In genomic region chr5:140647042-140647341, GRCh38 we compare ENCODE assay signal across 8 cellular contexts. TPM values are rescaled to one million over a fixed set of nuclear protein-coding genes. Genes with fewer than 3 reads are reported as not detected.
A peak's percentile ranks its signal among the peaks of the same experiment; 100 is the strongest.
DNase-seq lines count a peak whose midpoint lies in the region; ATAC-seq, FAIRE-seq and TF ChIP-seq lines count a peak whose summit lies in the region.

No MANE protein-coding gene starts in this region.

- no peak for FAIRE-seq in A549 (lab: Jason Lieb, UNC)
- FAIRE-seq in K562 (lab: Jason Lieb, UNC) = no peak

- no peaks in the 10 kb centered on the region; the same call in 1 of the 2 replicates for H4K20me1 ChIP-seq in K562 (replicated peaks; ENCODE audit: control insufficient read depth, insufficient read depth, low read length)

- peak overlapping the region; percentile 95 for H2AFZ ChIP-seq in K562 (ENCODE audit: low read depth, low read length)

- peak overlapping the region; percentile 89 to 98 for H3K9ac ChIP-seq in K562 (ENCODE audit: insufficient read depth in 1 of 2, low read depth in 2 of 2, low read length in 2 of 2)

- H3K4me1 Mint-ChIP-seq in HFFc6 (ENCODE audit: low read depth) = peaks cover 17% of the 10 kb centered on the region

- H3K4me3 ChIP-seq in A549 (peak overlapping the region; percentile 83), K562 (peak overlapping the region; percentile 96), lower lobe of right lung (peak overlapping the region; percentile 97)

- CTCF ChIA-PET in A549 (lab: Yijun Ruan, JAX) (interaction anchor here (1.0 to 1.4 kb wide), 7 partner anchors 9 to 82 kb away, joined by 3 to 6 read pairs (median 3); no protein-coding TSS in a partner anchor), K562 (lab: Yijun Ruan, JAX; ENCODE audit: low intra/inter-chr PET ratio) (no interaction called here)

- no peak for TF ChIP-seq POLR2A in A549 (IDR thresholded peaks at IDR 0.05; ENCODE audit: low read length)
- TF ChIP-seq POLR2A in K562 (conservative IDR thresholded peaks at IDR 0.05) = no peak
- TF ChIP-seq POLR2A in GM18505 (IDR thresholded peaks at IDR 0.05; ENCODE audit: borderline replicate concordance, extremely low read depth, insufficient read depth, insufficient read length) = no peak

- H3K27ac ChIP-seq in A549 (peak overlapping the region; percentile 85 to 91), K562 (ENCODE audit: extremely low read depth, low read depth, low read length) (peak overlapping the region; percentile 95), lower lobe of right lung (peak overlapping the region; percentile 89)

- H3K9me3 Mint-ChIP-seq in HFFc6 = no peaks in the 10 kb centered on the region

- H3K27ac Mint-ChIP-seq in HFFc6 = peak overlapping the region; percentile 64

- H3K9me3 ChIP-seq in A549 = no peaks in the 10 kb centered on the region
- H3K9me3 ChIP-seq in K562 (replicated peaks; ENCODE audit: control insufficient read depth, insufficient read depth, low read depth, low read length) = no peaks in the 10 kb centered on the region
- no peaks in the 10 kb centered on the region for H3K9me3 ChIP-seq in lower lobe of right lung

- BruUV-seq in K562 (replicated peaks; lab: Mats Ljungman, UMichigan) = TSS peak; percentile 66

- TF ChIP-seq RAD21 in A549 (conservative IDR thresholded peaks at IDR 0.05 in 1 of 2, IDR thresholded peaks at IDR 0.05 in 1 of 2) = no peak
- TF ChIP-seq RAD21 in K562 (CRISPR knock-in tag; conservative IDR thresholded peaks at IDR 0.05 in 1 of 2, IDR thresholded peaks at IDR 0.05 in 1 of 2) = no peak

- DNase-seq in A549 (ENCODE audit: low read depth in 1 of 2, low spot score in 1 of 2) = no peak
- DNase-seq in HFFc6 = no peak
- no peak for DNase-seq in K562 (ENCODE audit: extremely low read depth in 1 of 4, low spot score in 3 of 4)
- DNase-seq in lower lobe of right lung = no peak
- no peak for DNase-seq in nucleus accumbens (lab: John Stamatoyannopoulos, UW)

- H3K27me3 ChIP-seq in K562 (ENCODE audit: control insufficient read depth in 2 of 2, insufficient read depth in 2 of 2, low read length in 2 of 2) (no peaks in the 10 kb centered on the region; a peak in 1 of 5 replicates), lower lobe of right lung (ENCODE audit: low read depth) (no peaks in the 10 kb centered on the region)

- H3K4me1 ChIP-seq in A549 = peaks cover 11% of the 10 kb centered on the region; the same call in 1 of the 3 replicates
- peaks cover 4 to 10% of the 10 kb centered on the region in 2 experiments; a peak in 3 of 5 replicates for H3K4me1 ChIP-seq in K562 (replicated peaks in 1 of 2; ENCODE audit: control insufficient read depth in 2 of 2, insufficient read depth in 2 of 2, low read length in 2 of 2)
- peaks cover 41% of the 10 kb centered on the region for H3K4me1 ChIP-seq in lower lobe of right lung

- peaks cover 78% of the 10 kb centered on the region for H3K36me3 ChIP-seq in K562 (ENCODE audit: control insufficient read depth, insufficient read depth, low read length)
- H3K36me3 ChIP-seq in lower lobe of right lung = peaks cover 70% of the 10 kb centered on the region

- peaks cover 3% of the 10 kb centered on the region for H3K27me3 Mint-ChIP-seq in HFFc6 (ENCODE audit: insufficient read depth)

- H3K36me3 Mint-ChIP-seq in HFFc6 (ENCODE audit: low read depth) = peaks cover 41% of the 10 kb centered on the region

- intact Hi-C loops in K562 (cut with micrococcal nuclease) (loop anchor here (2.0 kb wide), 2 partner anchors 18 to 72 kb away; partner anchors contain the start of gene WDR55), lower lobe of right lung (cut with DNase I) (no loop called here)

- POLR2A ChIA-PET in A549 (lab: Yijun Ruan, JAX) (interaction anchor here (0.6 to 2.8 kb wide), 20 partner anchors 8 to 1322 kb away, joined by 3 to 32 read pairs (median 12); partner anchors contain the start of genes ANKHD1, APBB3, EIF4EBP3 and HARS1), K562 (lab: Yijun Ruan, JAX) (interaction anchor here (0.6 to 3.3 kb wide), 24 partner anchors 8 to 1663 kb away, joined by 3 to 25 read pairs (median 6); partner anchors contain the start of genes ANKHD1, EIF4EBP3, HARS1 and HARS2)

- peaks cover 44% of the 10 kb centered on the region for H3K79me2 ChIP-seq in K562 (ENCODE audit: control insufficient read depth, insufficient read depth, low read length)

- TF ChIP-seq EP300 in A549 (IDR thresholded peaks at IDR 0.05) (no peak), K562 (IDR thresholded peaks at IDR 0.05; ENCODE audit: low read length) (no peak)

- H3K4me2 ChIP-seq in A549 = peak overlapping the region; percentile 84
- peak overlapping the region; percentile 100 for H3K4me2 ChIP-seq in K562 (ENCODE audit: insufficient read depth, low read length)

- in situ Hi-C loops in K562 (cut with MboI) = no loop called here

- no peak for TF ChIP-seq CTCF in A549 (IDR thresholded peaks at IDR 0.05)
- TF ChIP-seq CTCF in HFFc6 (IDR thresholded peaks at IDR 0.05) = no peak
- TF ChIP-seq CTCF in K562 (IDR thresholded peaks at IDR 0.05 in 2 of 3, conservative IDR thresholded peaks at IDR 0.05 in 1 of 3; ENCODE audit: insufficient read depth in 2 of 3, low read depth in 1 of 3, low read length in 3 of 3) = no peak
- TF ChIP-seq CTCF in lower lobe of right lung (IDR thresholded peaks at IDR 0.05) = no peak

- peak overlapping the region; percentile 99 for H3K4me3 Mint-ChIP-seq in HFFc6

- 4% methylated on average over 15 of the region's 19 CpGs for WGBS in A549 (ENCODE audit: missing lambda C conversion rate)
- 1% methylated on average over 19 of the region's 19 CpGs for WGBS in K562 (ENCODE audit: insufficient coverage, low coverage, missing lambda C conversion rate)

- peak; percentile 32 to 39 for ATAC-seq in A549
- ATAC-seq in K562 = peak; percentile 52
- peak in 1 of 2 donors; percentile 25 for ATAC-seq in lower lobe of right lung
- no peak for ATAC-seq in GM21723 (IDR thresholded peaks at IDR 0.05; ENCODE audit: unreplicated experiment)
- no peak for ATAC-seq in HG03039 (IDR thresholded peaks at IDR 0.05; ENCODE audit: unreplicated experiment)
- ATAC-seq in GM18505 (IDR thresholded peaks at IDR 0.05; ENCODE audit: unreplicated experiment) = no peak

- H3K9me1 ChIP-seq in K562 (ENCODE audit: control insufficient read depth, insufficient read depth, low read length) = no peaks in the 10 kb centered on the region

RNA-seq across cellular contexts. Expression of gene NDUFA2, which starts 0.4 kb away (rescaled TPM):
- polyA plus RNA-seq in A549 (2011; rRNA removed) (100 and 119 TPM in 2 replicates), A549 (2017; fragmentation: RNase III; extraction: RNeasy Plus Mini Kit Qiagen cat#74134 plus additional on column Dnase treatment) (175 to 185 TPM (median 180 TPM) in 3 replicates), K562 (2011; rRNA removed) (184 and 187 TPM in 2 replicates), K562 (2014; fragmentation: Illumina TruSeq; extraction: Trizol) (77.4 and 113 TPM in 2 replicates), K562 (2014; fragmentation: Nextera tagmentation; extraction: Ambion mirVana) (100 to 1,000 TPM; 480 to 497 TPM), K562 (2014; rRNA removed) (209 and 284 TPM in 2 replicates)
- 251 and 267 TPM in 2 replicates for polyA plus RNA-seq in A549 (2012; cell fraction: cytosol; rRNA removed)
- 108 and 112 TPM in 2 replicates for polyA plus RNA-seq in A549 (2012; cell fraction: nucleus; rRNA removed)
- 13.2 and 15.0 TPM in 2 replicates for polyA minus RNA-seq in A549 (2011; rRNA and poly(A)+ RNA removed)
- total RNA-seq in HFFc6 (2021; fragmentation: NEBNext Ultra II Directional; extraction: Animal tissue kit (Norgen Biotek cat#: 25700)) = 10 to 100 TPM; 60.5 to 73.9 (median 67.0) TPM
- total RNA-seq in K562 (2011; cell fraction: chromatin; rRNA removed; ENCODE audit: low replicate concordance) = 7.6 and 18.9 TPM in 2 replicates
- total RNA-seq in K562 (2011; cell fraction: nucleolus; rRNA removed) = 40.4 and 43.6 TPM in 2 replicates
- total RNA-seq in K562 (2011; cell fraction: nucleoplasm; rRNA removed) = 24.4 and 32.7 TPM in 2 replicates
- total RNA-seq in K562 (2014; rRNA removed) (136 and 209 TPM in 2 replicates), K562 (2014; rRNA removed; fragmentation: Illumina TruSeq; extraction: Trizol) (63.3 and 69.1 TPM in 2 replicates), K562 (2015; rRNA removed; fragmentation: Illumina TruSeq; extraction: Trizol) (103 and 105 TPM in 2 replicates), K562 (2021) (120 and 125 TPM in 2 replicates), lower lobe of right lung (53.3 TPM)
- 176 and 243 TPM in 2 replicates for polyA plus RNA-seq in K562 (2011; cell fraction: cytosol; rRNA removed)
- 81.1 and 91.8 TPM in 2 replicates for polyA plus RNA-seq in K562 (2011; cell fraction: nucleus; rRNA removed)
- 147 and 206 TPM in 2 replicates for polyA plus RNA-seq in K562 (2012)
- 15.2 and 15.6 TPM in 2 replicates for polyA minus RNA-seq in K562 (2011; rRNA and poly(A)+ RNA removed)
- 20.1 and 29.9 TPM in 2 replicates for polyA minus RNA-seq in K562 (2011; cell fraction: cytosol; rRNA and poly(A)+ RNA removed)
- polyA minus RNA-seq in K562 (2011; cell fraction: nucleus; rRNA and poly(A)+ RNA removed) = 15.6 and 21.9 TPM in 2 replicates

RNA-seq across cellular contexts. Expression of gene IK, which starts 0.6 kb away (rescaled TPM):
- polyA plus RNA-seq in A549 (2011; rRNA removed) = 120 and 158 TPM in 2 replicates
- polyA plus RNA-seq in A549 (2012; cell fraction: cytosol; rRNA removed) = 62.3 and 74.5 TPM in 2 replicates
- polyA plus RNA-seq in A549 (2012; cell fraction: nucleus; rRNA removed) = 39.0 and 55.2 TPM in 2 replicates
- 150 to 170 TPM (median 160 TPM) in 3 replicates for polyA plus RNA-seq in A549 (2017; fragmentation: RNase III; extraction: RNeasy Plus Mini Kit Qiagen cat#74134 plus additional on column Dnase treatment)
- 66.2 and 70.6 TPM in 2 replicates for polyA minus RNA-seq in A549 (2011; rRNA and poly(A)+ RNA removed)
- 100 to 1,000 TPM in 4 of 6 experiments, 10 to 100 TPM in 2; 83.3 to 116 (median 109) TPM for total RNA-seq in HFFc6 (2021; fragmentation: NEBNext Ultra II Directional; extraction: Animal tissue kit (Norgen Biotek cat#: 25700))
- total RNA-seq in K562 (2011; cell fraction: chromatin; rRNA removed; ENCODE audit: low replicate concordance) = 95.6 and 166 TPM in 2 replicates
- total RNA-seq in K562 (2011; cell fraction: nucleolus; rRNA removed) = 44.7 and 60.0 TPM in 2 replicates
- 73.0 and 85.0 TPM in 2 replicates for total RNA-seq in K562 (2011; cell fraction: nucleoplasm; rRNA removed)
- 150 and 170 TPM in 2 replicates for total RNA-seq in K562 (2014; rRNA removed)
- 138 and 149 TPM in 2 replicates for total RNA-seq in K562 (2014; rRNA removed; fragmentation: Illumina TruSeq; extraction: Trizol)
- 158 and 164 TPM in 2 replicates for total RNA-seq in K562 (2015; rRNA removed; fragmentation: Illumina TruSeq; extraction: Trizol)
- total RNA-seq in K562 (2021) = 81.9 and 93.0 TPM in 2 replicates
- 107 and 140 TPM in 2 replicates for polyA plus RNA-seq in K562 (2011; rRNA removed)
- polyA plus RNA-seq in K562 (2011; cell fraction: cytosol; rRNA removed) = 52.3 and 71.9 TPM in 2 replicates
- polyA plus RNA-seq in K562 (2011; cell fraction: nucleus; rRNA removed) = 150 and 151 TPM in 2 replicates
- 117 and 133 TPM in 2 replicates for polyA plus RNA-seq in K562 (2012)
- polyA plus RNA-seq in K562 (2014; fragmentation: Illumina TruSeq; extraction: Trizol) = 187 and 203 TPM in 2 replicates
- 100 to 1,000 TPM in 1 of 2 experiments, 10 to 100 TPM in 1; 89.2 to 182 TPM for polyA plus RNA-seq in K562 (2014; fragmentation: Nextera tagmentation; extraction: Ambion mirVana)
- 137 and 176 TPM in 2 replicates for polyA plus RNA-seq in K562 (2014; rRNA removed)
- 133 and 180 TPM in 2 replicates for polyA minus RNA-seq in K562 (2011; rRNA and poly(A)+ RNA removed)
- polyA minus RNA-seq in K562 (2011; cell fraction: cytosol; rRNA and poly(A)+ RNA removed) = 42.0 and 55.4 TPM in 2 replicates
- 47.0 and 74.2 TPM in 2 replicates for polyA minus RNA-seq in K562 (2011; cell fraction: nucleus; rRNA and poly(A)+ RNA removed)
- total RNA-seq in lower lobe of right lung = 78.5 TPM

RNA-seq across cellular contexts. Expression of gene TMCO6, which starts 7.7 kb away (rescaled TPM):
- polyA plus RNA-seq in A549 (2011; rRNA removed) (11.8 and 14.6 TPM in 2 replicates), A549 (2017; fragmentation: RNase III; extraction: RNeasy Plus Mini Kit Qiagen cat#74134 plus additional on column Dnase treatment) (13.3 to 18.1 TPM (median 16.1 TPM) in 3 replicates), K562 (2011; rRNA removed) (26.9 and 28.5 TPM in 2 replicates), K562 (2014; fragmentation: Illumina TruSeq; extraction: Trizol) (16.7 and 18.0 TPM in 2 replicates), K562 (2014; fragmentation: Nextera tagmentation; extraction: Ambion mirVana) (1 to 10 TPM; 3.4 to 5.1 TPM), K562 (2014; rRNA removed) (32.5 and 46.4 TPM in 2 replicates)
- polyA plus RNA-seq in A549 (2012; cell fraction: cytosol; rRNA removed) = 21.8 and 22.9 TPM in 2 replicates
- 109 and 131 TPM in 2 replicates for polyA plus RNA-seq in A549 (2012; cell fraction: nucleus; rRNA removed)
- 17.2 and 18.1 TPM in 2 replicates for polyA minus RNA-seq in A549 (2011; rRNA and poly(A)+ RNA removed)
- total RNA-seq in HFFc6 (2021; fragmentation: NEBNext Ultra II Directional; extraction: Animal tissue kit (Norgen Biotek cat#: 25700)) = 1 to 10 TPM; 3.6 to 7.2 (median 6.1) TPM
- 97.2 and 222 TPM in 2 replicates for total RNA-seq in K562 (2011; cell fraction: chromatin; rRNA removed; ENCODE audit: low replicate concordance)
- total RNA-seq in K562 (2011; cell fraction: nucleolus; rRNA removed) = 127 and 130 TPM in 2 replicates
- total RNA-seq in K562 (2011; cell fraction: nucleoplasm; rRNA removed) = 107 and 115 TPM in 2 replicates
- total RNA-seq in K562 (2014; rRNA removed) (21.4 and 32.9 TPM in 2 replicates), K562 (2014; rRNA removed; fragmentation: Illumina TruSeq; extraction: Trizol) (8.3 and 10.3 TPM in 2 replicates), K562 (2015; rRNA removed; fragmentation: Illumina TruSeq; extraction: Trizol) (10.6 and 11.5 TPM in 2 replicates), K562 (2021) (23.5 and 24.4 TPM in 2 replicates), lower lobe of right lung (12.3 TPM)
- 29.2 and 30.3 TPM in 2 replicates for polyA plus RNA-seq in K562 (2011; cell fraction: cytosol; rRNA removed)
- polyA plus RNA-seq in K562 (2011; cell fraction: nucleus; rRNA removed) = 196 and 262 TPM in 2 replicates
- polyA plus RNA-seq in K562 (2012) = 18.6 and 22.1 TPM in 2 replicates
- polyA minus RNA-seq in K562 (2011; rRNA and poly(A)+ RNA removed) = 11.5 and 15.9 TPM in 2 replicates
- 6.1 and 10.0 TPM in 2 replicates for polyA minus RNA-seq in K562 (2011; cell fraction: cytosol; rRNA and poly(A)+ RNA removed)
- 49.9 and 56.8 TPM in 2 replicates for polyA minus RNA-seq in K562 (2011; cell fraction: nucleus; rRNA and poly(A)+ RNA removed)

RNA-seq across cellular contexts. Expression of gene CD14, which starts 14.0 kb away (rescaled TPM):
- polyA plus RNA-seq in A549 (2011; rRNA removed) = 3.3 and 6.3 TPM in 2 replicates
- polyA plus RNA-seq in A549 (2012; cell fraction: cytosol; rRNA removed) = 3.4 and 4.3 TPM in 2 replicates
- polyA plus RNA-seq in A549 (2012; cell fraction: nucleus; rRNA removed) = 8.4 and 11.5 TPM in 2 replicates
- polyA plus RNA-seq in A549 (2017; fragmentation: RNase III; extraction: RNeasy Plus Mini Kit Qiagen cat#74134 plus additional on column Dnase treatment) = 2.0 to 3.5 TPM (median 2.9 TPM) in 3 replicates
- 1.4 and 2.0 TPM in 2 replicates for polyA minus RNA-seq in A549 (2011; rRNA and poly(A)+ RNA removed)
- total RNA-seq in HFFc6 (2021; fragmentation: NEBNext Ultra II Directional; extraction: Animal tissue kit (Norgen Biotek cat#: 25700)) = 1 to 10 TPM in 5 of 6 experiments, under 1 TPM in 1; 0.84 to 1.9 (median 1.3) TPM
- total RNA-seq in K562 (2011; cell fraction: chromatin; rRNA removed; ENCODE audit: low replicate concordance) = 0.39 and 0.46 TPM in 2 replicates
- total RNA-seq in K562 (2011; cell fraction: nucleolus; rRNA removed) = 0.26 and 0.33 TPM in 2 replicates
- 0.51 TPM in 1 of 2 replicates, not detected in the other for total RNA-seq in K562 (2011; cell fraction: nucleoplasm; rRNA removed)
- total RNA-seq in K562 (2014; rRNA removed) = 0.09 TPM in 1 of 2 replicates, not detected in the other
- 0.07 TPM in 1 of 2 replicates, not detected in the other for total RNA-seq in K562 (2014; rRNA removed; fragmentation: Illumina TruSeq; extraction: Trizol)
- total RNA-seq in K562 (2015; rRNA removed; fragmentation: Illumina TruSeq; extraction: Trizol) = 0.14 and 0.15 TPM in 2 replicates
- 0.31 and 0.47 TPM in 2 replicates for total RNA-seq in K562 (2021)
- polyA plus RNA-seq in K562 (2011; rRNA removed) = 0.13 and 0.23 TPM in 2 replicates
- polyA plus RNA-seq in K562 (2011; cell fraction: cytosol; rRNA removed) = 0.28 and 0.47 TPM in 2 replicates
- polyA plus RNA-seq in K562 (2011; cell fraction: nucleus; rRNA removed) = 0.11 and 0.67 TPM in 2 replicates
- polyA plus RNA-seq in K562 (2012) = 0.17 and 0.29 TPM in 2 replicates
- not detected in 2 replicates for polyA plus RNA-seq in K562 (2014; fragmentation: Illumina TruSeq; extraction: Trizol)
- under 1 TPM in 1 of 2 experiments, not detected in 1; 0.15 TPM for polyA plus RNA-seq in K562 (2014; fragmentation: Nextera tagmentation; extraction: Ambion mirVana)
- polyA plus RNA-seq in K562 (2014; rRNA removed) = 0.32 and 1.0 TPM in 2 replicates
- polyA minus RNA-seq in K562 (2011; rRNA and poly(A)+ RNA removed) = not detected in 2 replicates
- not detected in 2 replicates for polyA minus RNA-seq in K562 (2011; cell fraction: cytosol; rRNA and poly(A)+ RNA removed)
- 0.22 and 0.27 TPM in 2 replicates for polyA minus RNA-seq in K562 (2011; cell fraction: nucleus; rRNA and poly(A)+ RNA removed)
- total RNA-seq in lower lobe of right lung = 165 TPM

RNA-seq across cellular contexts. Expression of gene WDR55, which starts 17.7 kb away (rescaled TPM):
- polyA plus RNA-seq in A549 (2011; rRNA removed) = 23.3 and 26.6 TPM in 2 replicates
- polyA plus RNA-seq in A549 (2012; cell fraction: cytosol; rRNA removed) = 28.4 and 34.4 TPM in 2 replicates
- polyA plus RNA-seq in A549 (2012; cell fraction: nucleus; rRNA removed) = 63.2 and 66.3 TPM in 2 replicates
- 32.1 to 39.2 TPM (median 36.2 TPM) in 3 replicates for polyA plus RNA-seq in A549 (2017; fragmentation: RNase III; extraction: RNeasy Plus Mini Kit Qiagen cat#74134 plus additional on column Dnase treatment)
- polyA minus RNA-seq in A549 (2011; rRNA and poly(A)+ RNA removed) = 25.6 and 30.4 TPM in 2 replicates
- total RNA-seq in HFFc6 (2021; fragmentation: NEBNext Ultra II Directional; extraction: Animal tissue kit (Norgen Biotek cat#: 25700)) = 10 to 100 TPM; 23.7 to 28.3 (median 25.8) TPM
- total RNA-seq in K562 (2011; cell fraction: chromatin; rRNA removed; ENCODE audit: low replicate concordance) = 99.1 and 166 TPM in 2 replicates
- total RNA-seq in K562 (2011; cell fraction: nucleolus; rRNA removed) = 88.7 and 109 TPM in 2 replicates
- total RNA-seq in K562 (2011; cell fraction: nucleoplasm; rRNA removed) = 85.1 and 87.8 TPM in 2 replicates
- total RNA-seq in K562 (2014; rRNA removed) = 24.9 and 27.3 TPM in 2 replicates
- total RNA-seq in K562 (2014; rRNA removed; fragmentation: Illumina TruSeq; extraction: Trizol) = 20.5 and 21.8 TPM in 2 replicates
- total RNA-seq in K562 (2015; rRNA removed; fragmentation: Illumina TruSeq; extraction: Trizol) = 29.3 and 30.0 TPM in 2 replicates
- total RNA-seq in K562 (2021) = 35.3 and 36.1 TPM in 2 replicates
- 37.4 and 44.8 TPM in 2 replicates for polyA plus RNA-seq in K562 (2011; rRNA removed)
- polyA plus RNA-seq in K562 (2011; cell fraction: cytosol; rRNA removed) = 39.9 and 55.5 TPM in 2 replicates
- 68.1 and 108 TPM in 2 replicates for polyA plus RNA-seq in K562 (2011; cell fraction: nucleus; rRNA removed)
- 24.9 and 28.0 TPM in 2 replicates for polyA plus RNA-seq in K562 (2012)
- 35.1 and 39.0 TPM in 2 replicates for polyA plus RNA-seq in K562 (2014; fragmentation: Illumina TruSeq; extraction: Trizol)
- polyA plus RNA-seq in K562 (2014; fragmentation: Nextera tagmentation; extraction: Ambion mirVana) = 1 to 10 TPM; 5.2 to 6.6 TPM
- 44.1 and 45.0 TPM in 2 replicates for polyA plus RNA-seq in K562 (2014; rRNA removed)
- polyA minus RNA-seq in K562 (2011; rRNA and poly(A)+ RNA removed) = 22.7 and 29.5 TPM in 2 replicates
- polyA minus RNA-seq in K562 (2011; cell fraction: cytosol; rRNA and poly(A)+ RNA removed) = 12.7 and 20.9 TPM in 2 replicates
- polyA minus RNA-seq in K562 (2011; cell fraction: nucleus; rRNA and poly(A)+ RNA removed) = 24.0 and 28.4 TPM in 2 replicates
- total RNA-seq in lower lobe of right lung = 22.4 TPM

Comparison
In these comparisons a context has a peak if more than half of its experiments do, and no peak if none do; other contexts are left out.
1. ATAC-seq: peak in A549 (2 of 2) and K562 (single experiment); none in GM21723 (single experiment), HG03039 (single experiment) and GM18505 (single experiment).
2. Peak in every context shown above with its lines, with median percentiles within 50 percentile points of each other: H3K27ac ChIP-seq and H3K4me3 ChIP-seq.